19 cellular contexts compared by ENCODE assay signal in genomic region chr19:53818756-53819155, GRCh38. TPM values are rescaled to one million over a fixed set of nuclear protein-coding genes. Genes with fewer than 3 reads are reported as not detected.
DNase-seq lines count a peak whose midpoint lies in the region; ATAC-seq and TF ChIP-seq lines count a peak whose summit lies in the region.
"Had no signal": no experiment of that assay in that cellular context is flagged by ENCODE, and none has a peak within 500 bp of the region (broad histone marks: within the 10 kb centered on the region; RNA-seq: fewer than 3 reads in every experiment).

No MANE protein-coding gene starts in this region.

- no peak overlapping the region for H3K9ac ChIP-seq in H9 (ENCODE audit: extremely low read depth, insufficient read length, low read length)

- H4K8ac ChIP-seq in H9 (replicated peaks; ENCODE audit: insufficient read length, low read depth, low read length), result no peak overlapping the region

- H2BK120ac ChIP-seq in H9 (ENCODE audit: low read depth, low read length, poor library complexity, severe bottlenecking), result no peak overlapping the region

- peak; percentile 26 for DNase-seq in Ammon's horn (ENCODE audit: low spot score)
- peak; percentile 51 for DNase-seq in H9
- DNase-seq in RWPE2 (ENCODE audit: low spot score), result peak; percentile 1
- DNase-seq in glutamatergic neuron, result peak; percentile 79
- DNase-seq in retina, result no peak
- DNase-seq in ascending aorta (ENCODE audit: low spot score in 2 of 2), result no peak
- DNase-seq in sigmoid colon, result no peak
- DNase-seq: DMS 273 treated with DMSO at 0.1 percent for 48 hours, Kasumi-1, NCI-H1417, NCI-H345, NCI-H526 treated with DMSO at 0.1 percent for 48 hours, RPMI8226 had no signal

- no peak overlapping the region for H2AFZ ChIP-seq in H9 (ENCODE audit: low read length)

- no peaks in the 10 kb centered on the region; the same call in 1 of the 2 replicates for H3K27me3 Mint-ChIP-seq in H9 (ENCODE audit: low read depth)
- H3K27me3 Mint-ChIP-seq in glutamatergic neuron (ENCODE audit: unreplicated experiment), result peaks cover 6% of the 10 kb centered on the region

- H3K56ac ChIP-seq in H9 (ENCODE audit: insufficient read length, low read depth, low read length), result no peak overlapping the region

- H3K14ac ChIP-seq in H9 (ENCODE audit: insufficient read depth, low read length), result no peak overlapping the region

- H3K36me3 Mint-ChIP-seq in H9 (ENCODE audit: insufficient read depth in 1 of 3, low read depth in 3 of 3) (peaks cover 0 to 12% (median 4%) of the 10 kb centered on the region in 3 experiments; a peak in 3 of 7 replicates), glutamatergic neuron (ENCODE audit: unreplicated experiment) (no peaks in the 10 kb centered on the region)

- no peak for TF ChIP-seq EP300 in sigmoid colon (IDR thresholded peaks at IDR 0.05)

- H3T11ph ChIP-seq in H9 (ENCODE audit: low read length), result no peak overlapping the region

- no peak overlapping the region for H3K23ac ChIP-seq in H9 (ENCODE audit: insufficient read length, low read depth, low read length)

- H4K91ac ChIP-seq in H9 (ENCODE audit: insufficient read length, low read depth, low read length), result no peak overlapping the region

- H3K18ac ChIP-seq in H9 (ENCODE audit: insufficient read length, low read depth, low read length), result no peak overlapping the region

- TF ChIP-seq CTCF in H9 (conservative IDR thresholded peaks at IDR 0.05) (no peak), RWPE2 (IDR thresholded peaks at IDR 0.05; ENCODE audit: poor library complexity, severe bottlenecking) (no peak), glutamatergic neuron (IDR thresholded peaks at IDR 0.05; ENCODE audit: partially characterized antibody, unreplicated experiment) (no peak), ascending aorta (IDR thresholded peaks at IDR 0.05) (no peak), sigmoid colon (IDR thresholded peaks at IDR 0.05) (no peak)

- no peaks in the 10 kb centered on the region for H3K79me2 ChIP-seq in H9 (ENCODE audit: insufficient read depth, low read length)

- intact Hi-C loops in ascending aorta (cut with DNase I), result no loop called here
- intact Hi-C loops in sigmoid colon (cut with DNase I), result no loop called here

- no peak overlapping the region for H3K4ac ChIP-seq in H9 (ENCODE audit: low read depth, low read length)

- H3K9me3 Mint-ChIP-seq in H9 (no peaks in the 10 kb centered on the region; a peak in 1 of 5 replicates), glutamatergic neuron (ENCODE audit: unreplicated experiment) (peaks cover 7% of the 10 kb centered on the region)

- no CpG with 5 or more reads among the region's 13 CpGs for WGBS in H9 (ENCODE audit: extremely low coverage, insufficient read length, low lambda C conversion rate)
- WGBS in sigmoid colon, 2 donors, result 90 to 93% methylated on average over 13 of the region's 13 CpGs

- H3K27me3 ChIP-seq in H9 (ENCODE audit: insufficient read depth, low read length) (no peaks in the 10 kb centered on the region), RWPE2 (ENCODE audit: insufficient read depth, poor library complexity, severe bottlenecking) (no peaks in the 10 kb centered on the region), ascending aorta (no peaks in the 10 kb centered on the region), sigmoid colon (peaks cover 0 to 3% (median 2%) of the 10 kb centered on the region in 3 donors)
- H3K27me3 ChIP-seq: SJSA1 had no signal

- H3K4me2 ChIP-seq in H9 (ENCODE audit: insufficient read depth, insufficient read length, low read length), result no peak overlapping the region

- ATAC-seq in RWPE2 (ENCODE audit: low read depth), result no peak
- ATAC-seq in HG02678 (IDR thresholded peaks at IDR 0.05; ENCODE audit: unreplicated experiment), result no peak

- no peak overlapping the region for H3K4me3 ChIP-seq in RWPE2 (ENCODE audit: severe bottlenecking)
- H3K4me3 ChIP-seq in ascending aorta, result no peak overlapping the region
- H3K4me3 ChIP-seq in sigmoid colon, result no peak overlapping the region
- H3K4me3 ChIP-seq: SJSA1 had no signal

- no peak for TF ChIP-seq POLR2A in sigmoid colon (IDR thresholded peaks at IDR 0.05)

- no peak overlapping the region for H3K27ac Mint-ChIP-seq in H9
- H3K27ac Mint-ChIP-seq in glutamatergic neuron (ENCODE audit: unreplicated experiment), result peak overlapping the region; percentile 99

- H3K4me1 ChIP-seq in H9 (ENCODE audit: insufficient read depth, low read length) (no peaks in the 10 kb centered on the region), RWPE2 (ENCODE audit: insufficient read depth, poor library complexity, severe bottlenecking) (no peaks in the 10 kb centered on the region), ascending aorta (no peaks in the 10 kb centered on the region), sigmoid colon (no peaks in the 10 kb centered on the region)
- H3K4me1 ChIP-seq: SJSA1 had no signal

- no peak overlapping the region for H3K27ac ChIP-seq in H9 (ENCODE audit: insufficient read length, low read depth, low read length)
- H3K27ac ChIP-seq in RWPE2 (ENCODE audit: poor library complexity, severe bottlenecking), result no peak overlapping the region
- H3K27ac ChIP-seq in ascending aorta, result no peak overlapping the region
- H3K27ac ChIP-seq in sigmoid colon, result no peak overlapping the region
- H3K27ac ChIP-seq: C4-2B, SJSA1 had no signal

- no peaks in the 10 kb centered on the region for H3K79me1 ChIP-seq in H9 (ENCODE audit: insufficient read depth, low read depth, low read length, poor library complexity, severe bottlenecking)

- no peak overlapping the region for H4K5ac ChIP-seq in H9 (ENCODE audit: insufficient read length, low read depth, low read length)

- H3K4me1 Mint-ChIP-seq in H9, result peaks cover 2 to 5% of the 10 kb centered on the region in 2 experiments
- peaks cover 9% of the 10 kb centered on the region for H3K4me1 Mint-ChIP-seq in glutamatergic neuron (ENCODE audit: low read depth, unreplicated experiment)
- H3K4me1 Mint-ChIP-seq: IgD-negative memory B cell had no signal

- no peak overlapping the region for H2BK12ac ChIP-seq in H9 (ENCODE audit: insufficient read length, low read depth, low read length)

- H3K36me3 ChIP-seq in RWPE2 (ENCODE audit: low read depth) (no peaks in the 10 kb centered on the region), ascending aorta (no peaks in the 10 kb centered on the region), sigmoid colon (no peaks in the 10 kb centered on the region)
- H3K36me3 ChIP-seq: SJSA1 had no signal

- H3K23me2 ChIP-seq in H9 (ENCODE audit: insufficient read length, low read depth, low read length, poor library complexity, severe bottlenecking), result no peaks in the 10 kb centered on the region

- no peak overlapping the region for H3K4me3 Mint-ChIP-seq in H9
- peak overlapping the region; percentile 81 for H3K4me3 Mint-ChIP-seq in glutamatergic neuron (ENCODE audit: unreplicated experiment)
- H3K4me3 Mint-ChIP-seq: IgD-negative memory B cell had no signal

- H4K20me1 ChIP-seq in H9 (ENCODE audit: control insufficient read depth, insufficient read depth, insufficient read length), result no peaks in the 10 kb centered on the region

- H2BK15ac ChIP-seq in H9 (ENCODE audit: low read depth, low read length), result no peak overlapping the region

- no peak overlapping the region for H2BK5ac ChIP-seq in H9 (ENCODE audit: insufficient read length, low read length)

- H2BK20ac ChIP-seq in H9 (ENCODE audit: low read depth, low read length, poor library complexity, severe bottlenecking), result no peak overlapping the region

- no peak overlapping the region for H2AK5ac ChIP-seq in H9 (ENCODE audit: insufficient read length, low read length)

- H3K9me3 ChIP-seq in H9 (ENCODE audit: control insufficient read depth, low read depth, low read length) (no peaks in the 10 kb centered on the region), RWPE2 (ENCODE audit: severe bottlenecking) (no peaks in the 10 kb centered on the region), ascending aorta (no peaks in the 10 kb centered on the region), sigmoid colon (no peaks in the 10 kb centered on the region)
- H3K9me3 ChIP-seq: SJSA1 had no signal

RNA-seq across cellular contexts. Expression of gene NLRP12, which starts 5.4 kb away (rescaled TPM):
- total RNA-seq in H9 (2021), result 3.6 and 4.0 TPM in 2 replicates
- 0.12 TPM for total RNA-seq in glutamatergic neuron (ENCODE audit: unreplicated experiment)
- not detected for total RNA-seq in ascending aorta
- total RNA-seq in sigmoid colon, result under 1 TPM in 3 of 4 donors, not detected in 1; 0.27 to 0.36 (median 0.33) TPM
- under 1 TPM in 1 of 3 donors, not detected in 2; 0.10 TPM for polyA plus RNA-seq in sigmoid colon
- total RNA-seq: Daoy, HT-29, SJSA1 had no signal

RNA-seq across cellular contexts. Expression of gene MYADM, which starts 48.9 kb away (rescaled TPM):
- 116 and 123 TPM in 2 replicates for total RNA-seq in H9 (2021)
- total RNA-seq in glutamatergic neuron (ENCODE audit: unreplicated experiment), result 61.5 TPM
- 422 TPM for total RNA-seq in ascending aorta
- total RNA-seq in sigmoid colon, result 100 to 1,000 TPM in 1 of 4 donors, 10 to 100 TPM in 3; 65.5 to 189 (median 97.3) TPM
- polyA plus RNA-seq in sigmoid colon, result 10 to 100 TPM in 1 of 3 donors, 1 to 10 TPM in 2; 7.9 to 44.1 (median 9.0) TPM

Comparison
In these comparisons a context has a peak if more than half of its experiments do, and no peak if none do; other contexts are left out.
1. DNase-seq: peak in Ammon's horn (single experiment), H9 (single experiment), RWPE2 (single experiment) and glutamatergic neuron (single experiment); none in retina (single experiment), ascending aorta (0 of 2) and sigmoid colon (single experiment).